Comparison of ENCODE assay signal across 1 cellular context in genomic region chr14:89270439-89271227, GRCh38.
A peak's percentile ranks its signal among the peaks of the same experiment; 100 is the strongest.
TF ChIP-seq lines count a peak whose summit lies in the region.

No MANE protein-coding gene starts in this region.

TF ChIP-seq in HepG2, 621 proteins besides CTCF, POLR2A, EP300 and RAD21 (continued from another document):
- TF ChIP-seq MLX (CRISPR knock-in tag; IDR thresholded peaks at IDR 0.05): 0 out of 2 replicates have a peak, but pooled peaks have one; percentile 19
- TF ChIP-seq DNMT3B (CRISPR knock-in tag; conservative IDR thresholded peaks at IDR 0.05): no peak
- no peak for TF ChIP-seq TBX2 (CRISPR knock-in tag; IDR thresholded peaks at IDR 0.05; ENCODE audit: borderline replicate concordance)
- TF ChIP-seq THAP9 (CRISPR knock-in tag; IDR thresholded peaks at IDR 0.05; ENCODE audit: borderline replicate concordance): no peak
